Comparison of ENCODE assay signal across 8 cellular contexts in genomic region chr1:63674238-63674864, GRCh38.
DNase-seq lines count a peak whose midpoint lies in the region; ATAC-seq, FAIRE-seq and TF ChIP-seq lines count a peak whose summit lies in the region.

No MANE protein-coding gene starts in this region.

- H3K27me3 ChIP-seq in HepG2 (ENCODE audit: control insufficient read depth in 1 of 2, insufficient read depth in 2 of 2, low read length in 2 of 2) (no peaks in the 10 kb centered on the region), testis (no peaks in the 10 kb centered on the region)

- no peaks in the 10 kb centered on the region for H4K20me1 ChIP-seq in HepG2 (ENCODE audit: insufficient read depth, low read length)

- TF ChIP-seq CTCF in chondrocyte (IDR thresholded peaks at IDR 0.05) (peak; percentile 92), HepG2 (CRISPR knock-in tag; IDR thresholded peaks at IDR 0.05) (peak; percentile 96), testis (IDR thresholded peaks at IDR 0.05) (peak in 2 of 3 experiments; percentile 62 to 74)

- no peak overlapping the region for H3K27ac Mint-ChIP-seq in activated CD4-positive, alpha-beta T cell treated with anti-CD3 and anti-CD28 coated beads for 36 hours
- no peak overlapping the region for H3K27ac Mint-ChIP-seq in activated CD4-positive, alpha-beta T cell treated with anti-CD3 and anti-CD28 coated beads, Interleukin-2, amount 10 ng/mL, durations not matched to agents 24 days and 14 days
- H3K27ac Mint-ChIP-seq in chondrocyte (ENCODE audit: unreplicated experiment), result peak overlapping the region; percentile 50

- CTCF ChIA-PET in activated CD4-positive, alpha-beta T cell treated with anti-CD3 and anti-CD28 coated beads for 36 hours (lab: Charles Lee), result interaction anchor here (0.6 to 2.1 kb wide), 3 partner anchors 17 to 572 kb away, joined by 3 to 9 read pairs (median 3); no protein-coding TSS in a partner anchor
- CTCF ChIA-PET in HepG2 (lab: Yijun Ruan, JAX; ENCODE audit: low intra/inter-chr PET ratio, low total read pairs), result interaction anchor here (0.7 to 2.0 kb wide), 4 partner anchors 18 to 572 kb away, joined by 3 to 8 read pairs (median 6); no protein-coding TSS in a partner anchor

- peak overlapping the region; percentile 18 for H2AFZ ChIP-seq in HepG2 (ENCODE audit: low read length)

- H3K79me2 ChIP-seq in HepG2 (ENCODE audit: insufficient read depth, low read length), result no peaks in the 10 kb centered on the region

- H3K4me1 ChIP-seq in HepG2 (ENCODE audit: insufficient read depth, low read length) (peaks cover 38% of the 10 kb centered on the region), testis (peaks cover 7% of the 10 kb centered on the region)

- H3K4me3 Mint-ChIP-seq in activated CD4-positive, alpha-beta T cell treated with anti-CD3 and anti-CD28 coated beads for 36 hours, result no peak overlapping the region
- no peak overlapping the region for H3K4me3 Mint-ChIP-seq in activated CD4-positive, alpha-beta T cell treated with anti-CD3 and anti-CD28 coated beads, Interleukin-2, amount 10 ng/mL, durations not matched to agents 24 days and 14 days
- H3K4me3 Mint-ChIP-seq in chondrocyte (ENCODE audit: unreplicated experiment), result no peak overlapping the region

- in situ Hi-C loops in HepG2 (cut with HindIII; ENCODE audit: extremely low pct_ligation_motif_present, low pct_unique_long_range_greater_than_20kb), result loop anchor here (10.0 kb wide), 1 partner anchor 460 kb away; no protein-coding TSS in a partner anchor

- H3K9me3 Mint-ChIP-seq in activated CD4-positive, alpha-beta T cell treated with anti-CD3 and anti-CD28 coated beads for 36 hours (ENCODE audit: low read depth), result no peaks in the 10 kb centered on the region
- no peaks in the 10 kb centered on the region for H3K9me3 Mint-ChIP-seq in activated CD4-positive, alpha-beta T cell treated with anti-CD3 and anti-CD28 coated beads, Interleukin-2, amount 10 ng/mL, durations not matched to agents 24 days and 14 days
- peaks cover 8% of the 10 kb centered on the region for H3K9me3 Mint-ChIP-seq in chondrocyte (ENCODE audit: low read depth)

- peak; percentile 71 for TF ChIP-seq RAD21 in HepG2 (CRISPR knock-in tag; IDR thresholded peaks at IDR 0.05)

- no peaks in the 10 kb centered on the region for H3K27me3 Mint-ChIP-seq in activated CD4-positive, alpha-beta T cell treated with anti-CD3 and anti-CD28 coated beads for 36 hours
- no peaks in the 10 kb centered on the region for H3K27me3 Mint-ChIP-seq in activated CD4-positive, alpha-beta T cell treated with anti-CD3 and anti-CD28 coated beads, Interleukin-2, amount 10 ng/mL, durations not matched to agents 24 days and 14 days
- no peaks in the 10 kb centered on the region for H3K27me3 Mint-ChIP-seq in chondrocyte (ENCODE audit: low read depth)

- peak; percentile 32 for DNase-seq in activated CD4-positive, alpha-beta T cell treated with anti-CD3 and anti-CD28 coated beads for 36 hours
- DNase-seq in activated CD4-positive, alpha-beta T cell treated with anti-CD3 and anti-CD28 coated beads, Interleukin-2, amount 10 ng/mL, durations not matched to agents 24 days and 14 days, result no peak
- DNase-seq in NCI-H774 (lab: John Stamatoyannopoulos, UW) (peak; percentile 37), chondrocyte (ENCODE audit: low spot score) (no peak), HepG2 (ENCODE audit: low spot score) (peak; percentile 94), testis (peak; percentile 88)

- no TSS peak for BruUV-seq in HepG2 (replicated peaks; lab: Mats Ljungman, UMichigan)

- intact Hi-C loops in activated CD4-positive, alpha-beta T cell treated with anti-CD3 and anti-CD28 coated beads for 36 hours (cut with DNase I, micrococcal nuclease), result loop anchor here in 1 of 2 experiments (5.0 kb wide), 1 partner anchor 573 kb away; no protein-coding TSS in a partner anchor
- intact Hi-C loops in activated CD4-positive, alpha-beta T cell treated with anti-CD3 and anti-CD28 coated beads, Interleukin-2, amount 10 ng/mL, durations not matched to agents 24 days and 14 days (cut with micrococcal nuclease), result no loop called here
- intact Hi-C loops in HepG2 (cut with micrococcal nuclease; ENCODE audit: unreplicated experiment) (loop anchor here (1.0 to 10.0 kb wide), 5 partner anchors 18 to 571 kb away; no protein-coding TSS in a partner anchor), testis (cut with DNase I; ENCODE audit: low total_unique reads) (no loop called here)

- no peak for ATAC-seq in activated CD4-positive, alpha-beta T cell treated with anti-CD3 and anti-CD28 coated beads for 36 hours
- ATAC-seq in HG02884 (IDR thresholded peaks at IDR 0.05; ENCODE audit: unreplicated experiment) (peak; percentile 84), HepG2 (peak; percentile 95), GM21723 (IDR thresholded peaks at IDR 0.05; ENCODE audit: unreplicated experiment) (no peak)

- H3K4me2 ChIP-seq in HepG2 (ENCODE audit: low read depth, low read length), result peak overlapping the region; percentile 52

- POLR2A ChIA-PET in activated CD4-positive, alpha-beta T cell treated with anti-CD3 and anti-CD28 coated beads for 36 hours (lab: Charles Lee), result no interaction called here
- POLR2A ChIA-PET in HepG2 (lab: Yijun Ruan, JAX), result interaction anchor here (1.1 to 1.9 kb wide), 5 partner anchors 12 to 463 kb away, joined by 3 to 25 read pairs (median 9); no protein-coding TSS in a partner anchor

- 0 out of 6 replicates have a peak overlapping the region, but pooled peaks of 1 of the 3 experiments have one; percentile 6 for H3K4me3 ChIP-seq in HepG2 (replicated peaks in 1 of 3; ENCODE audit: insufficient read depth in 1 of 3, low read depth in 2 of 3, low read length in 3 of 3)
- H3K4me3 ChIP-seq in testis, result no peak overlapping the region

- FAIRE-seq in HepG2 (lab: Jason Lieb, UNC), result peak; percentile 96

- H3K9ac ChIP-seq in HepG2 (ENCODE audit: insufficient read depth, low read depth, low read length), result no peak overlapping the region

- TF ChIP-seq POLR2A in HepG2 (IDR thresholded peaks at IDR 0.05; ENCODE audit: insufficient read depth in 1 of 2, low read depth in 2 of 2, low read length in 2 of 2), result no peak
- no peak for TF ChIP-seq POLR2A in testis (IDR thresholded peaks at IDR 0.05)

- H3K36me3 Mint-ChIP-seq in activated CD4-positive, alpha-beta T cell treated with anti-CD3 and anti-CD28 coated beads for 36 hours (ENCODE audit: low read depth), result no peaks in the 10 kb centered on the region
- H3K36me3 Mint-ChIP-seq in activated CD4-positive, alpha-beta T cell treated with anti-CD3 and anti-CD28 coated beads, Interleukin-2, amount 10 ng/mL, durations not matched to agents 24 days and 14 days (ENCODE audit: low read depth), result no peaks in the 10 kb centered on the region
- peaks cover 4% of the 10 kb centered on the region for H3K36me3 Mint-ChIP-seq in chondrocyte (ENCODE audit: low read depth)

- H3K36me3 ChIP-seq in HepG2 (replicated peaks in 1 of 2; ENCODE audit: control insufficient read depth in 1 of 2, insufficient read depth in 2 of 2, low read length in 2 of 2) (no peaks in the 10 kb centered on the region), testis (ENCODE audit: low read depth, missing control alignments) (no peaks in the 10 kb centered on the region)

- TF ChIP-seq EP300 in HepG2 (IDR thresholded peaks at IDR 0.05; ENCODE audit: low read depth in 2 of 2, low read length in 2 of 2), result no peak; a peak in 1 of 4 replicates
- TF ChIP-seq EP300 in HepG2 (CRISPR knock-in tag; IDR thresholded peaks at IDR 0.05; ENCODE audit: borderline replicate concordance), result no peak

- no peaks in the 10 kb centered on the region; the same call in 1 of the 2 replicates for H3K9me3 ChIP-seq in HepG2 (ENCODE audit: low read length)
- H3K9me3 ChIP-seq in testis, result no peaks in the 10 kb centered on the region

- H3K27ac ChIP-seq in HepG2 (ENCODE audit: extremely low read length, insufficient read depth, low read length), result peak overlapping the region; percentile 54
- H3K27ac ChIP-seq in testis, result peak overlapping the region in 1 of 2 donors; percentile 7

- no peaks in the 10 kb centered on the region for H3K4me1 Mint-ChIP-seq in activated CD4-positive, alpha-beta T cell treated with anti-CD3 and anti-CD28 coated beads for 36 hours
- no peaks in the 10 kb centered on the region for H3K4me1 Mint-ChIP-seq in activated CD4-positive, alpha-beta T cell treated with anti-CD3 and anti-CD28 coated beads, Interleukin-2, amount 10 ng/mL, durations not matched to agents 24 days and 14 days
- peaks cover 32% of the 10 kb centered on the region for H3K4me1 Mint-ChIP-seq in chondrocyte (ENCODE audit: low read depth)

- 7% methylated on average over 9 of the region's 9 CpGs for WGBS in HepG2 (ENCODE audit: low lambda C conversion rate)
- WGBS in testis, 2 donors, result 50 to 60% methylated on average over 9 of the region's 9 CpGs

TF ChIP-seq in HepG2, 621 proteins besides CTCF, POLR2A, EP300 and RAD21 (continues in another document):
- TF ChIP-seq ZNF367 (CRISPR knock-in tag; IDR thresholded peaks at IDR 0.05; ENCODE audit: borderline replicate concordance) (no peak), MLLT10 (CRISPR knock-in tag; IDR thresholded peaks at IDR 0.05) (no peak), FOXP1 (IDR thresholded peaks at IDR 0.05) (no peak), FOXP1 (CRISPR knock-in tag; IDR thresholded peaks at IDR 0.05) (no peak; the same call in 1 of the 2 replicates), PATZ1 (CRISPR knock-in tag; IDR thresholded peaks at IDR 0.05) (no peak), HNRNPUL1 (IDR thresholded peaks at IDR 0.05; ENCODE audit: low read depth, low read length) (no peak), STAG1 (CRISPR knock-in tag; IDR thresholded peaks at IDR 0.05) (peak; percentile 85)
- TF ChIP-seq, protein P1, sequence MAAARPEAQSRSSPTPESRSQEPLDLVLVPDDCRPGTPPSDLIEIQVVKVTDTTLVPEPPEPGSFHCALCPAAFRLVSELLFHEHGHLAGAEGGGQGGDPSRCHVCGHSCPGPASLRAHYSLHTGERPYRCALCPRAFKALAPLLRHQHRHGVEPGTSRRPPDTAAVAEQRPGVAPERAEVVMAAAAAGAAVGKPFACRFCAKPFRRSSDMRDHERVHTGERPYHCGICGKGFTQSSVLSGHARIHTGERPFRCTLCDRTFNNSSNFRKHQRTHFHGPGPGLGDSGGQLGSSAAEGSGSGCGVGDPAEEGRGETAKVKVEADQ (CRISPR knock-in tag; IDR thresholded peaks at IDR 0.05; ENCODE audit: borderline replicate concordance), result 0 out of 2 replicates have a peak, but pooled peaks have one; percentile 27

Comparison
In these comparisons a context has a peak if more than half of its experiments do, and no peak if none do; other contexts are left out.
1. DNase-seq: peak in activated CD4-positive, alpha-beta T cell treated with anti-CD3 and anti-CD28 coated beads for 36 hours (single experiment), NCI-H774 (single experiment), HepG2 (single experiment) and testis (single experiment); none in activated CD4-positive, alpha-beta T cell treated with anti-CD3 and anti-CD28 coated beads, Interleukin-2, amount 10 ng/mL, durations not matched to agents 24 days and 14 days (single experiment) and chondrocyte (single experiment).
2. ATAC-seq: peak in HG02884 (single experiment) and HepG2 (single experiment); none in activated CD4-positive, alpha-beta T cell treated with anti-CD3 and anti-CD28 coated beads for 36 hours (single experiment) and GM21723 (single experiment).
3. Peak in every context shown above with its lines, with median percentiles within 50 percentile points of each other: CTCF ChIP-seq.